1 cellular context compared by ENCODE assay signal in genomic region chr15:60539881-60540613, GRCh38.
TF ChIP-seq lines count a peak whose summit lies in the region.

No MANE protein-coding gene starts in this region.

TF ChIP-seq in GM12878, 131 proteins besides CTCF, POLR2A, EP300 and RAD21:
- TF ChIP-seq NKRF (conservative IDR thresholded peaks at IDR 0.05) (no peak), CUX1 (IDR thresholded peaks at IDR 0.05; ENCODE audit: insufficient replicate concordance, low read depth, low read length) (peak; percentile 58), HDAC2 (IDR thresholded peaks at IDR 0.05) (no peak), MEF2B (IDR thresholded peaks at IDR 0.05; ENCODE audit: partially characterized antibody, poor library complexity, severe bottlenecking) (peak; percentile 41), MTA2 (IDR thresholded peaks at IDR 0.05; ENCODE audit: low read depth) (peak; percentile 91), NR2F1 (conservative IDR thresholded peaks at IDR 0.05) (peak; percentile 87), ZBTB11 (CRISPR knock-in tag; IDR thresholded peaks at IDR 0.05) (no peak), RAD51 (IDR thresholded peaks at IDR 0.05) (no peak), TCF3 (IDR thresholded peaks at IDR 0.05; ENCODE audit: borderline replicate concordance, insufficient read depth, low read depth, low read length) (no peak), NBN (IDR thresholded peaks at IDR 0.05) (peak; percentile 55; the same call in 1 of the 2 replicates), ZBTB40 (IDR thresholded peaks at IDR 0.05; ENCODE audit: borderline replicate concordance) (no peak), BMI1 (IDR thresholded peaks at IDR 0.05; ENCODE audit: borderline replicate concordance) (peak; percentile 75; the same call in 1 of the 2 replicates), ASH2L (IDR thresholded peaks at IDR 0.05; ENCODE audit: borderline replicate concordance, low read depth) (no peak), MLLT1 (IDR thresholded peaks at IDR 0.05) (peak; percentile 80), IKZF2 (IDR thresholded peaks at IDR 0.05) (peak; percentile 54 to 62; a peak in 2 of 4 replicates), EZH2 (IDR thresholded peaks at IDR 0.05; ENCODE audit: borderline replicate concordance, control insufficient read depth, low read depth, low read length) (no peak), ZNF622 (IDR thresholded peaks at IDR 0.05) (no peak), MYC (IDR thresholded peaks at IDR 0.05; ENCODE audit: insufficient read depth, insufficient read length, insufficient replicate concordance, low read length, severe bottlenecking) (no peak), BRCA1 (IDR thresholded peaks at IDR 0.05; ENCODE audit: low read depth, low read length) (no peak), IKZF1 (conservative IDR thresholded peaks at IDR 0.05) (peak; percentile 75), CEBPB (IDR thresholded peaks at IDR 0.05; ENCODE audit: borderline replicate concordance in 1 of 2, low read depth in 2 of 2, low read length in 2 of 2) (no peak), DPF2 (IDR thresholded peaks at IDR 0.05) (peak; percentile 50; the same call in 1 of the 2 replicates), RELB (IDR thresholded peaks at IDR 0.05; ENCODE audit: low read depth) (peak; percentile 41; the same call in 1 of the 2 replicates), STAT3 (IDR thresholded peaks at IDR 0.05; ENCODE audit: low read depth, low read length) (no peak), GATAD2B (conservative IDR thresholded peaks at IDR 0.05; ENCODE audit: low read depth) (0 out of 2 replicates have a peak, but pooled peaks have one; percentile 42), POLR2AphosphoS5 (IDR thresholded peaks at IDR 0.05; ENCODE audit: low read length) (no peak), JUND (IDR thresholded peaks at IDR 0.05; ENCODE audit: low read depth, low read length) (no peak), KAT2A (conservative IDR thresholded peaks at IDR 0.05; ENCODE audit: control insufficient read depth, low read depth, low read length) (no peak)
